In the genomic region with DNA sequence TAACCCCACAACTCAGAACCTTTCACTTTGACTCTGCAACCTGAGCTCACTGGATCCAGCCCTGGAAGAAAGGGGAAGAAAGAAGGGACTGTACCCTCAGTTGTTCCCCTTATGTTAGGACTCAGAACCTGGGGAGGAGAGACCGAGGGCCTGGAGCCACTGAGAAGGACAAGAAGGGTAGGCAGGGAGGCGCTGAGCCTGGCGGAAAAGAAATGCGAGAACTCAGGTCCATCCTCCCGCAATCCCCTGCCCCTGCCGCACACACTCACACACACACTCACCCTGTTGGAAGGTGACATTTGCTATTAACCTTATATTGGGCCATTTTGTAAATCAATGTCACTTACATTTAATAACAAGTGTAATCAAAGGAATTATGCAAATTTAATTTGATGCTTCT, we compare ENCODE assay signal across 25 cellular contexts.
"Had no signal": no experiment of that assay in that cellular context is flagged by ENCODE, and none has a peak within 500 bp of the region (broad histone marks: within the 10 kb centered on the region; RNA-seq: fewer than 3 reads in every experiment).

No MANE protein-coding gene starts in this region.

- H3K4me1 ChIP-seq: left ventricle myocardium inferior, pancreas, prostate gland, stomach, tibial artery, upper lobe of right lung had no signal

- H3K36me3 ChIP-seq: left ventricle myocardium inferior, pancreas, prostate gland, stomach, thoracic aorta, tibial artery, upper lobe of right lung had no signal

- H3K27ac ChIP-seq: left ventricle myocardium inferior, pancreas, prostate gland, skin epidermis, stomach, thoracic aorta, tibial artery, upper lobe of right lung had no signal

- FAIRE-seq: keratinocyte, pancreas, urothelium cell line had no signal

- H3K9me3 ChIP-seq: left ventricle myocardium inferior, pancreas, prostate gland, stomach, thoracic aorta, tibial artery, upper lobe of right lung had no signal

- DNase-seq: hippocampal formation; left colon; left ventricle myocardium inferior; naive B cell; natural killer cell; pancreas; retina; right cardiac atrium; stimulated activated CD4-positive, alpha-beta T cell treated with anti-CD3 and anti-CD28 coated beads, Interleukin-12 subunit alpha, Interleukin-12 subunit beta, amount 100 ng/mL, for 4 hours; stimulated activated CD4-positive, alpha-beta T cell treated with anti-CD3 and anti-CD28 coated beads, Interleukin-15, amount 100 ng/mL, for 24 hours; stimulated activated CD4-positive, alpha-beta T cell treated with anti-CD3 and anti-CD28 coated beads, Interleukin-2, amount 100 ng/mL, for 24 hours; stimulated activated CD4-positive, alpha-beta T cell treated with anti-CD3 and anti-CD28 coated beads, Interleukin-4, amount 100 ng/mL, for 1 hour; stimulated activated naive B cell treated with anti-CD40 and anti-IgM and Interleukin-4, amounts not matched to agents 10 μg/mL and 1 μg/mL and 100 μg/mL, for 72 hours; stimulated activated naive CD8-positive, alpha-beta T cell treated with anti-CD3 and anti-CD28 coated beads, Interleukin-15, Interleukin-2, amounts not matched to agents 100 U/mL and 50 U/mL, for 24 hours; stomach; tibial artery; trophoblast cell; upper lobe of right lung had no signal

- ATAC-seq: left colon; natural killer cell; pancreas; right cardiac atrium; sciatic nerve; stimulated activated naive CD8-positive, alpha-beta T cell treated with anti-CD3 and anti-CD28 coated beads, Interleukin-15, Interleukin-2, amounts not matched to agents 100 U/mL and 50 U/mL, for 24 hours; upper lobe of right lung had no signal

- H3K4me3 ChIP-seq: left ventricle myocardium inferior, lung, pancreas, prostate gland, skin epidermis, stomach, thoracic aorta, tibial artery, upper lobe of right lung had no signal
